In the genomic region with DNA sequence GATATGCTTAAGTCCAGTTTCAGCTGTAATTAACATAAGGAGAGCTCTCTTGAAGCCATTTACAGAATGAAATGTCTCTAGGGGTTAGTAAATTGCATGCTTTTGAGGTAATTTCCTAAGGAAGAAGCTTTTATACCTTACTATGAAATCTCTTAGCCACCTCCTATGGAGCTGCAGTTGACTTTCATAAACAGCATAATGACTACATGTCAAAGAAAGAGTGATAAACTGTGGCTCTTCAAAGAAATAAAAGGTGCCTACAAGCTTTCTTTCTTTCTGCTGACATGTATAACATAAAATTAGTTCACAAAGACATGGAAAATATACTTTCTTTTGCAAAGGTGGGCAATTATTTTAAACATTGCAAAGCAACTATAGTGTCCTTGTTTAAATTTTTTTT, we compare ENCODE assay signal across 22 cellular contexts.
"Had no signal": no experiment of that assay in that cellular context is flagged by ENCODE, and none has a peak within 500 bp of the region (broad histone marks: within the 10 kb centered on the region; RNA-seq: fewer than 3 reads in every experiment).

No MANE protein-coding gene starts in this region.

- H3K27ac Mint-ChIP-seq: activated CD4-positive, alpha-beta T cell treated with anti-CD3 and anti-CD28 coated beads, Interleukin-2, amount 10 ng/mL, durations not matched to agents 24 days and 14 days; activated CD8-positive, alpha-beta T cell treated with anti-CD3 and anti-CD28 coated beads, Interleukin-2, amount 10 ng/mL, durations not matched to agents 7 days and 5 days; activated naive CD8-positive, alpha-beta T cell treated with anti-CD3 and anti-CD28 coated beads, Interleukin-2, amount 50 U/mL, for 24 hours; activated T-helper 1 cell treated with anti-CD3 and anti-CD28 coated beads, Interleukin-12 subunit alpha, Interleukin-12 subunit beta, Interleukin-2, Interleukin-4 antibody, amounts not matched to agents 30 ng/mL and 10 ng/mL and 1 ng/mL, durations not matched to agents 14 hours and 24 hours and 36 hours; natural killer cell had no signal

- H3K4me3 Mint-ChIP-seq: activated CD4-positive, alpha-beta T cell treated with anti-CD3 and anti-CD28 coated beads, Interleukin-2, amount 10 ng/mL, durations not matched to agents 24 days and 14 days; activated CD8-positive, alpha-beta T cell treated with anti-CD3 and anti-CD28 coated beads, Interleukin-2, amount 10 ng/mL, durations not matched to agents 7 days and 5 days; activated naive CD8-positive, alpha-beta T cell treated with anti-CD3 and anti-CD28 coated beads, Interleukin-2, amount 50 U/mL, for 24 hours; activated T-helper 1 cell treated with anti-CD3 and anti-CD28 coated beads, Interleukin-12 subunit alpha, Interleukin-12 subunit beta, Interleukin-2, Interleukin-4 antibody, amounts not matched to agents 30 ng/mL and 10 ng/mL and 1 ng/mL, durations not matched to agents 14 hours and 24 hours and 36 hours; natural killer cell had no signal

- H3K4me1 ChIP-seq: gastroesophageal sphincter, heart left ventricle, psoas muscle, right atrium auricular region, spleen had no signal

- H3K9me3 ChIP-seq: gastroesophageal sphincter, ovary, psoas muscle, right atrium auricular region, spleen, thoracic aorta had no signal

- H3K27me3 ChIP-seq: gastroesophageal sphincter, heart left ventricle, ovary, right atrium auricular region, spleen had no signal

- H3K27me3 Mint-ChIP-seq: activated CD4-positive, alpha-beta T cell treated with anti-CD3 and anti-CD28 coated beads, Interleukin-2, amount 10 ng/mL, durations not matched to agents 24 days and 14 days; activated naive CD8-positive, alpha-beta T cell treated with anti-CD3 and anti-CD28 coated beads, Interleukin-2, amount 50 U/mL, for 24 hours had no signal

- H3K27ac ChIP-seq: epithelial cell of prostate, gastroesophageal sphincter, heart left ventricle, ovary, psoas muscle, right atrium auricular region, spleen, thoracic aorta, VCaP had no signal

- H3K36me3 Mint-ChIP-seq: natural killer cell had no signal

- H3K36me3 ChIP-seq: gastroesophageal sphincter, heart left ventricle, ovary, right atrium auricular region, spleen, thoracic aorta had no signal

- DNase-seq: activated CD4-positive, alpha-beta T cell treated with anti-CD3 and anti-CD28 coated beads, Interleukin-2, amount 10 ng/mL, durations not matched to agents 24 days and 14 days; activated CD8-positive, alpha-beta T cell treated with anti-CD3 and anti-CD28 coated beads, Interleukin-2, amount 10 ng/mL, durations not matched to agents 7 days and 5 days; activated gamma-delta T cell; activated naive CD4-positive, alpha-beta T cell treated with anti-CD3 and anti-CD28 coated beads, Interleukin-2, amount 50 U/mL, for 16 hours; activated naive CD8-positive, alpha-beta T cell treated with anti-CD3 and anti-CD28 coated beads, Interleukin-2, amount 50 U/mL, for 24 hours; heart left ventricle; islet precursor cell; left cardiac atrium; midbrain; natural killer cell; ovary; psoas muscle; spleen; stimulated activated CD4-positive, alpha-beta T cell treated with anti-CD3 and anti-CD28 coated beads, Interleukin-4, amount 100 ng/mL, for 1 hour; stimulated activated naive CD4-positive, alpha-beta T cell treated with Interleukin-2 at 50 U/mL for 16 hours had no signal

- H3K4me1 Mint-ChIP-seq: activated CD4-positive, alpha-beta T cell treated with anti-CD3 and anti-CD28 coated beads, Interleukin-2, amount 10 ng/mL, durations not matched to agents 24 days and 14 days; activated naive CD8-positive, alpha-beta T cell treated with anti-CD3 and anti-CD28 coated beads, Interleukin-2, amount 50 U/mL, for 24 hours; natural killer cell had no signal

- H3K9me3 Mint-ChIP-seq: activated CD4-positive, alpha-beta T cell treated with anti-CD3 and anti-CD28 coated beads, Interleukin-2, amount 10 ng/mL, durations not matched to agents 24 days and 14 days; activated naive CD8-positive, alpha-beta T cell treated with anti-CD3 and anti-CD28 coated beads, Interleukin-2, amount 50 U/mL, for 24 hours; activated T-helper 1 cell treated with anti-CD3 and anti-CD28 coated beads, Interleukin-12 subunit alpha, Interleukin-12 subunit beta, Interleukin-2, Interleukin-4 antibody, amounts not matched to agents 30 ng/mL and 10 ng/mL and 1 ng/mL, durations not matched to agents 14 hours and 24 hours and 36 hours; natural killer cell had no signal

- H3K4me3 ChIP-seq: gastroesophageal sphincter, heart left ventricle, ovary, psoas muscle, right atrium auricular region, spleen, thoracic aorta had no signal

- ATAC-seq: activated CD4-positive, CD25-positive, alpha-beta regulatory T cell treated with anti-CD3 and anti-CD28 coated beads, Interleukin-2, amount 50 U/mL, for 24 hours; activated CD8-positive, alpha-beta T cell treated with anti-CD3 and anti-CD28 coated beads, Interleukin-2, amount 10 ng/mL, durations not matched to agents 7 days and 5 days; activated naive CD8-positive, alpha-beta T cell treated with anti-CD3 and anti-CD28 coated beads, Interleukin-2, amount 50 U/mL, for 24 hours; gastroesophageal sphincter; heart left ventricle; left cardiac atrium; natural killer cell; psoas muscle had no signal
